10 cellular contexts compared by ENCODE assay signal in genomic region chr3:170689218-170689874, GRCh38.
A peak's percentile ranks its signal among the peaks of the same experiment; 100 is the strongest.
DNase-seq lines count a peak whose midpoint lies in the region; ATAC-seq lines count a peak whose summit lies in the region.
"Had no signal": no experiment of that assay in that cellular context is flagged by ENCODE, and none has a peak within 500 bp of the region (broad histone marks: within the 10 kb centered on the region; RNA-seq: fewer than 3 reads in every experiment).

No MANE protein-coding gene starts in this region.

- peak overlapping the region; percentile 7 for H2AFZ ChIP-seq in ACC112 (ENCODE audit: low read length, unreplicated experiment)

- H3K27ac Mint-ChIP-seq in activated naive CD4-positive, alpha-beta T cell treated with anti-CD3 and anti-CD28 coated beads, Interleukin-2, amount 50 U/mL, for 72 hours: peak overlapping the region in 1 of 2 donors; percentile 25
- H3K27ac Mint-ChIP-seq: CD4-positive, alpha-beta memory T cell; dendritic cell treated with granulocyte-macrophage colony-stimulating factor and Interleukin-4, amounts not matched to agents 40 ng/mL and 50 ng/mL, for 4 days had no signal

- DNase-seq in amniotic stem cell (lab: John Stamatoyannopoulos, UW): peak; percentile 50
- DNase-seq in islet precursor cell: peak; percentile 95
- DNase-seq in activated naive CD4-positive, alpha-beta T cell treated with anti-CD3 and anti-CD28 coated beads, Interleukin-2, amount 50 U/mL, for 72 hours (ENCODE audit: low spot score in 2 of 2): no peak
- DNase-seq in stimulated activated CD4-positive, alpha-beta T cell treated with anti-CD3 and anti-CD28 coated beads, Interleukin-4, amount 100 ng/mL, for 24 hours: no peak
- DNase-seq in NCI-H1436 treated with DMSO at 0.1 percent for 48 hours (lab: John Stamatoyannopoulos, UW): no peak
- DNase-seq: CD4-positive, alpha-beta memory T cell had no signal

- no peaks in the 10 kb centered on the region for H3K79me2 ChIP-seq in ACC112 (ENCODE audit: control insufficient read depth, insufficient read depth, low read length, unreplicated experiment)

- no peaks in the 10 kb centered on the region for H3K27me3 ChIP-seq in ACC112 (ENCODE audit: insufficient read depth, low read length)
- no peaks in the 10 kb centered on the region for H3K27me3 ChIP-seq in HUES6 (ENCODE audit: control insufficient read depth, insufficient read depth, low read length)

- no peak for ATAC-seq in activated naive CD4-positive, alpha-beta T cell treated with anti-CD3 and anti-CD28 coated beads, Interleukin-2, amount 50 U/mL, for 72 hours
- ATAC-seq in GM19351 (IDR thresholded peaks at IDR 0.05; ENCODE audit: unreplicated experiment): no peak

- H3K4me1 ChIP-seq in ACC112 (ENCODE audit: control insufficient read depth, insufficient read depth, low read length, unreplicated experiment) (peaks cover 30% of the 10 kb centered on the region), HUES6 (ENCODE audit: control insufficient read depth, insufficient read depth, low read length) (peaks cover 12% of the 10 kb centered on the region)

- H3K36me3 Mint-ChIP-seq in activated naive CD4-positive, alpha-beta T cell treated with anti-CD3 and anti-CD28 coated beads, Interleukin-2, amount 50 U/mL, for 72 hours: no peaks in the 10 kb centered on the region
- H3K36me3 Mint-ChIP-seq: CD4-positive, alpha-beta memory T cell had no signal

- H3K4me3 ChIP-seq in ACC112 (ENCODE audit: low read depth, low read length): no peak overlapping the region
- H3K4me3 ChIP-seq in HUES6 (ENCODE audit: low read depth, low read length): peak overlapping the region; percentile 62; the same call in 1 of the 2 replicates

- H3K9me3 ChIP-seq in HUES6 (ENCODE audit: control insufficient read depth, insufficient read depth, low read depth, low read length): no peaks in the 10 kb centered on the region; the same call in 1 of the 2 replicates

- H3K27ac ChIP-seq in ACC112 (ENCODE audit: low read depth, low read length): peak overlapping the region; percentile 73
- H3K27ac ChIP-seq in HUES6 (ENCODE audit: low read depth, low read length): peak overlapping the region; percentile 91; the same call in 1 of the 2 replicates

- H3K9ac ChIP-seq in HUES6 (ENCODE audit: low read length): peak overlapping the region; percentile 95

- H3K36me3 ChIP-seq in ACC112 (ENCODE audit: insufficient read depth, low read length) (peaks cover 6% of the 10 kb centered on the region; the same call in 1 of the 2 replicates), HUES6 (ENCODE audit: control insufficient read depth, insufficient read depth, low read length) (no peaks in the 10 kb centered on the region; the same call in 1 of the 2 replicates)

- H3K9me3 Mint-ChIP-seq in activated naive CD4-positive, alpha-beta T cell treated with anti-CD3 and anti-CD28 coated beads, Interleukin-2, amount 50 U/mL, for 72 hours: no peaks in the 10 kb centered on the region
- H3K9me3 Mint-ChIP-seq: CD4-positive, alpha-beta memory T cell; dendritic cell treated with granulocyte-macrophage colony-stimulating factor and Interleukin-4, amounts not matched to agents 40 ng/mL and 50 ng/mL, for 4 days had no signal

Comparison
In these comparisons a context has a peak if more than half of its experiments do, and no peak if none do; other contexts are left out.
1. DNase-seq: peak in amniotic stem cell (single experiment) and islet precursor cell (single experiment); none in activated naive CD4-positive, alpha-beta T cell treated with anti-CD3 and anti-CD28 coated beads, Interleukin-2, amount 50 U/mL, for 72 hours (0 of 2), stimulated activated CD4-positive, alpha-beta T cell treated with anti-CD3 and anti-CD28 coated beads, Interleukin-4, amount 100 ng/mL, for 24 hours (single experiment) and NCI-H1436 treated with DMSO at 0.1 percent for 48 hours (single experiment).